26 cellular contexts compared by ENCODE assay signal in genomic region chr11:69245041-69245440, GRCh38. TPM values are rescaled to one million over a fixed set of nuclear protein-coding genes. Genes with fewer than 3 reads are reported as not detected.
DNase-seq lines count a peak whose midpoint lies in the region; ATAC-seq and TF ChIP-seq lines count a peak whose summit lies in the region.
"Had no signal": no experiment of that assay in that cellular context is flagged by ENCODE, and none has a peak within 500 bp of the region (broad histone marks: within the 10 kb centered on the region; RNA-seq: fewer than 3 reads in every experiment).

No MANE protein-coding gene starts in this region.

- 88% methylated on average over 1 of the region's 2 CpGs; no CpG with 5 or more reads in 1 of the 2 experiments for WGBS in endodermal cell (ENCODE audit: insufficient coverage in 1 of 2, insufficient read length in 1 of 2), 2 experiments

- H3K36me3 ChIP-seq in left ventricle myocardium inferior (no peaks in the 10 kb centered on the region), right atrium auricular region (no peaks in the 10 kb centered on the region), endodermal cell (ENCODE audit: control insufficient read depth, insufficient read depth, low read length) (no peaks in the 10 kb centered on the region)
- H3K36me3 ChIP-seq: BLaER1 treated with 17β-estradiol and CSF1 and Interleukin-3, amounts not matched to agents 10 nM and 100 nM; SJSA1 had no signal

- no peak overlapping the region for H3K4me3 ChIP-seq in left ventricle myocardium inferior
- no peak overlapping the region for H3K4me3 ChIP-seq in right atrium auricular region
- H3K4me3 ChIP-seq in endodermal cell (ENCODE audit: low read length) = no peak overlapping the region
- H3K4me3 ChIP-seq: A549; BLaER1 treated with 17β-estradiol and CSF1 and Interleukin-3, amounts not matched to agents 10 nM and 100 nM; PC-9; SJSA1 had no signal

- H3K4me1 ChIP-seq in left ventricle myocardium inferior (peaks cover 11% of the 10 kb centered on the region), right atrium auricular region (no peaks in the 10 kb centered on the region), endodermal cell (ENCODE audit: control insufficient read depth, insufficient read depth, low read length) (peaks cover 3% of the 10 kb centered on the region)
- H3K4me1 ChIP-seq: A549, SJSA1 had no signal

- H3K27me3 Mint-ChIP-seq in endodermal cell (ENCODE audit: insufficient read depth) (peaks cover 31% of the 10 kb centered on the region), osteocyte (ENCODE audit: unreplicated experiment) (peaks cover 25% of the 10 kb centered on the region)
- no peaks in the 10 kb centered on the region for H3K27me3 Mint-ChIP-seq in activated naive CD8-positive, alpha-beta T cell treated with anti-CD3 and anti-CD28 coated beads for 36 hours

- H3K27me3 ChIP-seq in left ventricle myocardium inferior (ENCODE audit: low read depth) (peaks cover 4% of the 10 kb centered on the region), right atrium auricular region (no peaks in the 10 kb centered on the region), endodermal cell (ENCODE audit: control insufficient read depth, insufficient read depth, low read length, poor library complexity, severe bottlenecking) (peaks cover 6% of the 10 kb centered on the region)
- H3K27me3 ChIP-seq: BLaER1 treated with 17β-estradiol and CSF1 and Interleukin-3, amounts not matched to agents 10 nM and 100 nM; SJSA1 had no signal

- H3K27ac Mint-ChIP-seq in endodermal cell (no peak overlapping the region), osteocyte (ENCODE audit: unreplicated experiment) (no peak overlapping the region)
- H3K27ac Mint-ChIP-seq in activated naive CD8-positive, alpha-beta T cell treated with anti-CD3 and anti-CD28 coated beads for 36 hours = no peak overlapping the region

- no peak for ATAC-seq in GM21737 (IDR thresholded peaks at IDR 0.05; ENCODE audit: unreplicated experiment)
- ATAC-seq: A549, HCT116 had no signal

- intact Hi-C loops in left ventricle myocardium inferior (cut with micrococcal nuclease) = no loop called here

- H3K9ac ChIP-seq in endodermal cell (ENCODE audit: extremely low read depth, low read length, poor library complexity, severe bottlenecking) = no peak overlapping the region
- H3K9ac ChIP-seq: BLaER1 treated with 17β-estradiol and CSF1 and Interleukin-3, amounts not matched to agents 10 nM and 100 nM had no signal

- DNase-seq in left ventricle myocardium inferior (no peak), right atrium auricular region (ENCODE audit: low spot score) (no peak), endodermal cell (peak; percentile 3), osteocyte (ENCODE audit: extremely low spot score, unreplicated experiment) (peak; percentile 21), COR-L47 (lab: John Stamatoyannopoulos, UW) (no peak)
- no peak for DNase-seq in activated naive CD8-positive, alpha-beta T cell treated with anti-CD3 and anti-CD28 coated beads for 36 hours
- DNase-seq: AML-193; CD4-positive, alpha-beta memory T cell; KBM-7; MV-4-11; NCI-H1105; NCI-H1436 treated with DMSO at 0.1 percent for 48 hours; NCI-H1930; NCI-H2107; NCI-H446; NCI-H526; NCI-H82; PC-9; Right ventricle myocardium superior had no signal

- H3K4me3 Mint-ChIP-seq in endodermal cell (no peak overlapping the region), osteocyte (ENCODE audit: unreplicated experiment) (no peak overlapping the region)
- H3K4me3 Mint-ChIP-seq in activated naive CD8-positive, alpha-beta T cell treated with anti-CD3 and anti-CD28 coated beads for 36 hours = no peak overlapping the region
- H3K4me3 Mint-ChIP-seq: CD4-positive, alpha-beta memory T cell had no signal

- no peaks in the 10 kb centered on the region for H3K9me3 Mint-ChIP-seq in endodermal cell
- H3K9me3 Mint-ChIP-seq in osteocyte (ENCODE audit: unreplicated experiment) = no peaks in the 10 kb centered on the region
- peaks cover 3% of the 10 kb centered on the region for H3K9me3 Mint-ChIP-seq in activated naive CD8-positive, alpha-beta T cell treated with anti-CD3 and anti-CD28 coated beads for 36 hours

- H3K36me3 Mint-ChIP-seq in endodermal cell (ENCODE audit: low read depth) (no peaks in the 10 kb centered on the region), osteocyte (ENCODE audit: unreplicated experiment) (no peaks in the 10 kb centered on the region)
- peaks cover 2% of the 10 kb centered on the region for H3K36me3 Mint-ChIP-seq in activated naive CD8-positive, alpha-beta T cell treated with anti-CD3 and anti-CD28 coated beads for 36 hours
- H3K36me3 Mint-ChIP-seq: CD4-positive, alpha-beta memory T cell had no signal

- H3K27ac ChIP-seq in left ventricle myocardium inferior (replicated peaks) (peak overlapping the region; percentile 17), right atrium auricular region (no peak overlapping the region), endodermal cell (ENCODE audit: low read depth, low read length) (no peak overlapping the region)
- H3K27ac ChIP-seq: A549; BLaER1 treated with 17β-estradiol and CSF1 and Interleukin-3, amounts not matched to agents 10 nM and 100 nM; PC-9; SJSA1 had no signal

- H3K9me3 ChIP-seq in left ventricle myocardium inferior (replicated peaks) (no peaks in the 10 kb centered on the region), right atrium auricular region (no peaks in the 10 kb centered on the region), endodermal cell (ENCODE audit: control insufficient read depth, low read length) (no peaks in the 10 kb centered on the region)
- H3K9me3 ChIP-seq: A549, Caco-2 had no signal

- TF ChIP-seq CTCF in left ventricle myocardium inferior (IDR thresholded peaks at IDR 0.05; ENCODE audit: borderline replicate concordance) = no peak
- TF ChIP-seq CTCF in right atrium auricular region (IDR thresholded peaks at IDR 0.05) = no peak
- no peak for TF ChIP-seq CTCF in endodermal cell (conservative IDR thresholded peaks at IDR 0.05)
- no peak for TF ChIP-seq CTCF in osteocyte (IDR thresholded peaks at IDR 0.05)

- H3K4me1 Mint-ChIP-seq in endodermal cell = peaks cover 11% of the 10 kb centered on the region
- H3K4me1 Mint-ChIP-seq in osteocyte (ENCODE audit: unreplicated experiment) = peaks cover 3% of the 10 kb centered on the region
- peaks cover 11% of the 10 kb centered on the region for H3K4me1 Mint-ChIP-seq in activated naive CD8-positive, alpha-beta T cell treated with anti-CD3 and anti-CD28 coated beads for 36 hours

RNA-seq across cellular contexts. Expression of gene MYEOV, which starts 48.9 kb away (rescaled TPM):
- total RNA-seq in left ventricle myocardium inferior = not detected
- total RNA-seq in right atrium auricular region = under 1 TPM in 1 of 2 donors, not detected in 1; 0.12 TPM
- total RNA-seq in endodermal cell = not detected
- 0.43 TPM for polyA plus RNA-seq in endodermal cell (2013, experiment 1 of 2)
- polyA plus RNA-seq in endodermal cell (2013, experiment 2 of 2) = not detected
- 1.6 and 1.8 TPM in 2 replicates for total RNA-seq in osteocyte
- total RNA-seq in activated naive CD8-positive, alpha-beta T cell treated with anti-CD3 and anti-CD28 coated beads for 36 hours = not detected
- total RNA-seq: CD4-positive, alpha-beta memory T cell; MCF 10A; Right ventricle myocardium superior had no signal
- polyA plus RNA-seq: CD4-positive, alpha-beta memory T cell had no signal

Comparison
In these comparisons a context has a peak if more than half of its experiments do, and no peak if none do; other contexts are left out.
1. DNase-seq: peak in endodermal cell (single experiment) and osteocyte (single experiment); none in left ventricle myocardium inferior (single experiment), right atrium auricular region (single experiment), COR-L47 (single experiment) and activated naive CD8-positive, alpha-beta T cell treated with anti-CD3 and anti-CD28 coated beads for 36 hours (single experiment).